26 cellular contexts compared by ENCODE assay signal in genomic region chr14:82757775-82758174, GRCh38.
"Had no signal": no experiment of that assay in that cellular context is flagged by ENCODE, and none has a peak within 500 bp of the region (broad histone marks: within the 10 kb centered on the region; RNA-seq: fewer than 3 reads in every experiment).

No MANE protein-coding gene starts in this region.

- ATAC-seq: activated CD8-positive, alpha-beta T cell treated with anti-CD3 and anti-CD28 coated beads for 36 hours; activated T-cell treated with anti-CD3 and anti-CD28 coated beads, Interleukin-2, amount 50 U/mL, for 72 hours; activated T-helper 17 cell treated with anti-CD3 and anti-CD28 coated beads, Interleukin-2, amount 50 U/mL, for 72 hours; Right ventricle myocardium inferior had no signal

- DNase-seq: activated B cell treated with CpG ODN at 0.5 μM for 24 hours; activated CD4-positive, alpha-beta T cell treated with anti-CD3 and anti-CD28 coated beads, Interleukin-2, amount 10 ng/mL, durations not matched to agents 24 days and 14 days; activated CD4-positive, alpha-beta T cell treated with anti-CD3 and anti-CD28 coated beads, Interleukin-2, amount 50 U/mL, for 4 hours; activated CD8-positive, alpha-beta T cell treated with anti-CD3 and anti-CD28 coated beads for 36 hours; activated effector memory CD4-positive, alpha-beta T cell treated with anti-CD3 and anti-CD28 coated beads, Interleukin-2, amount 50 U/mL, for 16 hours; activated naive CD4-positive, alpha-beta T cell; activated naive CD4-positive, alpha-beta T cell treated with anti-CD3 and anti-CD28 coated beads, Interleukin-2, amount 50 U/mL, for 16 hours; activated naive CD8-positive, alpha-beta T cell treated with anti-CD3 and anti-CD28 coated beads for 36 hours; activated T-cell treated with anti-CD3 and anti-CD28 coated beads, Interleukin-2, amount 50 U/mL, for 1 hour; activated T-cell treated with anti-CD3 and anti-CD28 coated beads, Interleukin-2, amount 50 U/mL, for 72 hours; amygdala; colonic mucosa; NCI-H1092 treated with DMSO at 0.1 percent for 48 hours; NCI-H187; NCI-H2029 treated with DMSO at 0.1 percent for 48 hours; NCI-H2107; NCI-H510A; NCI-H526; PC-9; SIG-M5; SW 1271; T-helper 1 cell; T-helper 2 cell; T-helper 9 cell had no signal
